In the genomic region with DNA sequence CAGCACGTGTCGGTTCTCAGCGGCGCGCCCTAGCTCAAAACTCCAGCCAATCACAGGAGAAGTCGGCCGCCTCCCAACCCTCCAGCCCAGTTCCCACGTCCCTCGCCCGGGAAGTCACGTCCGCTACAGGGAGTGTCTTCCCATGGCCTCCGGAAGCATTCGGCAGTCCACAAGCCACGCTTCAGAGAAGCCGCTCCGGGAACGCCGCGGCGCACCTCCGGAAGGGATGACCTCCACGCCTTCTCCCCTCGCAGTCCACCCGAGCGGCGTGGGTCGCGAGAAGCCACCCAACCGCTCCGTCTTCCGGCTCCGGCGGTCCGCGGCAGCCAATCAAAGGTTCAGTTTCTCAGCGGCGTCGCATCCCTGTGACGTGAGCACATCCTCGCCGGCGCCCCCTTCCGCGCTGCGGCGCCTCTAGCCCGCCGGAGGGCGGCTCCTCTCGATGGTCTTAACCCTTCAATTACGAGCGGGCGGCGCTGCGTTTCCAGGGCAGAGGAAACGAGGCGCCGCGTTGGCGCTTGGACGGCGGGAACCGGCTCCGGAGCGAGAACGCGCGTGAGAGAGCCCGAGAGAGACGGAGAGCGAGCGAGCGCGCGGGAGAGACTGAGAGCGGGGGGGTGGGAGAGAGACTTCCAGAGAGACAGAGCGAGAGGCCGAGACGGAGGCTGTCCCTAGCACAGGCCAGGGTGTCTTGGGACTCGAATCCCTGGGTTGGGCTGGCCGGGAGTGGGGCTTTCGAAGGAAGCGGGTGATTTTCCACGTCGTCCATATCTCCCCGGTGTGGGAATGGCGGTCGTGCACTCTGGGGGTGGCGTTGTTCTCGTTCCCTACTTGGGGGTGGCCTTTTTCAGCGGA, we compare ENCODE assay signal across 8 cellular contexts. TPM values are rescaled to one million over a fixed set of nuclear protein-coding genes. Genes with fewer than 3 reads are reported as not detected.
DNase-seq lines count a peak whose midpoint lies in the region; ATAC-seq and FAIRE-seq lines count a peak whose summit lies in the region.
"Not testable (repeated sequence)": the region's sequence is repeated elsewhere in the genome, so short reads cannot be mapped to it uniquely, and the experiment has no call there.

Gene FAM156B (plus strand): TSS at position 476 of the 855 bp plus-strand sequence. CDS start 9,896 bp downstream, outside the sequence.

- H3K4me3 ChIP-seq in CD8-positive, alpha-beta memory T cell (ENCODE audit: low read length): not testable (repeated sequence)

- not testable (repeated sequence) for H3K9me3 Mint-ChIP-seq in CD8-positive, alpha-beta memory T cell; activated CD4-positive, alpha-beta T cell treated with anti-CD3 and anti-CD28 coated beads for 36 hours (ENCODE audit: low read depth); memory B cell

- not testable (repeated sequence) for H3K27me3 ChIP-seq in CD8-positive, alpha-beta memory T cell (ENCODE audit: insufficient read depth, low read length, poor library complexity, severe bottlenecking)

- H3K36me3 Mint-ChIP-seq in CD8-positive, alpha-beta memory T cell; activated CD4-positive, alpha-beta T cell treated with anti-CD3 and anti-CD28 coated beads for 36 hours (ENCODE audit: low read depth); memory B cell: not testable (repeated sequence)

- not testable (repeated sequence) for H3K36me3 ChIP-seq in CD8-positive, alpha-beta memory T cell (ENCODE audit: insufficient read depth, low read length)

- H3K4me3 Mint-ChIP-seq in CD8-positive, alpha-beta memory T cell; activated CD4-positive, alpha-beta T cell treated with anti-CD3 and anti-CD28 coated beads for 36 hours; memory B cell: not testable (repeated sequence)

- H3K4me1 ChIP-seq in CD8-positive, alpha-beta memory T cell (ENCODE audit: insufficient read depth, low read length): not testable (repeated sequence)

- FAIRE-seq in endometrium (lab: Jason Lieb, UNC): peak; percentile 83

- POLR2A ChIA-PET in CD8-positive, alpha-beta memory T cell (lab: Charles Lee); activated CD4-positive, alpha-beta T cell treated with anti-CD3 and anti-CD28 coated beads for 36 hours (lab: Charles Lee): not testable (repeated sequence)

- DNase-seq in CD8-positive, alpha-beta memory T cell; activated CD4-positive, alpha-beta T cell treated with anti-CD3 and anti-CD28 coated beads for 36 hours; memory B cell (ENCODE audit: low spot score in 2 of 2); stimulated activated naive CD8-positive, alpha-beta T cell treated with anti-CD3 and anti-CD28 coated beads, Interleukin-15, Interleukin-2, amounts not matched to agents 100 U/mL and 50 U/mL, for 24 hours: not testable (repeated sequence)

- H3K27me3 Mint-ChIP-seq in CD8-positive, alpha-beta memory T cell; activated CD4-positive, alpha-beta T cell treated with anti-CD3 and anti-CD28 coated beads for 36 hours; memory B cell: not testable (repeated sequence)

- CTCF ChIA-PET in CD8-positive, alpha-beta memory T cell (lab: Charles Lee); activated CD4-positive, alpha-beta T cell treated with anti-CD3 and anti-CD28 coated beads for 36 hours (lab: Charles Lee): not testable (repeated sequence)

- intact Hi-C loops in activated CD4-positive, alpha-beta T cell treated with anti-CD3 and anti-CD28 coated beads for 36 hours (cut with DNase I, micrococcal nuclease): not testable (repeated sequence)

- ATAC-seq in GM19397 (IDR thresholded peaks at IDR 0.05; ENCODE audit: unreplicated experiment) (peak; percentile 90), HG02759 (IDR thresholded peaks at IDR 0.05; ENCODE audit: unreplicated experiment) (peak; percentile 92), HG03460 (IDR thresholded peaks at IDR 0.05; ENCODE audit: unreplicated experiment) (peak; percentile 86), memory B cell (ENCODE audit: low read depth) (peak; percentile 88)
- ATAC-seq in activated CD4-positive, alpha-beta T cell treated with anti-CD3 and anti-CD28 coated beads for 36 hours: peak; percentile 86
- ATAC-seq in stimulated activated naive CD8-positive, alpha-beta T cell treated with anti-CD3 and anti-CD28 coated beads, Interleukin-15, Interleukin-2, amounts not matched to agents 100 U/mL and 50 U/mL, for 24 hours: peak; percentile 90

- not testable (repeated sequence) for H3K27ac Mint-ChIP-seq in CD8-positive, alpha-beta memory T cell; activated CD4-positive, alpha-beta T cell treated with anti-CD3 and anti-CD28 coated beads for 36 hours; memory B cell

- H3K4me1 Mint-ChIP-seq in CD8-positive, alpha-beta memory T cell; activated CD4-positive, alpha-beta T cell treated with anti-CD3 and anti-CD28 coated beads for 36 hours; memory B cell: not testable (repeated sequence)

- not testable (repeated sequence) for H3K9me3 ChIP-seq in CD8-positive, alpha-beta memory T cell (ENCODE audit: low read length)

- not testable (repeated sequence) for H3K27ac ChIP-seq in CD8-positive, alpha-beta memory T cell (ENCODE audit: low read depth, low read length)

RNA-seq across cellular contexts. Expression of gene FAM156B, which starts in this region (rescaled TPM):
- total RNA-seq in CD8-positive, alpha-beta memory T cell: 10 to 100 TPM; 11.6 to 13.2 TPM
- 4.4 TPM for polyA plus RNA-seq in CD8-positive, alpha-beta memory T cell
- total RNA-seq in activated CD4-positive, alpha-beta T cell treated with anti-CD3 and anti-CD28 coated beads for 36 hours: 10 to 100 TPM; 13.1 to 19.8 TPM
